Comparison of ENCODE assay signal across 9 cellular contexts in genomic region chr15:65869954-65870871, GRCh38. TPM values are rescaled to one million over a fixed set of nuclear protein-coding genes. Genes with fewer than 3 reads are reported as not detected.
DNase-seq lines count a peak whose midpoint lies in the region; ATAC-seq, FAIRE-seq and TF ChIP-seq lines count a peak whose summit lies in the region.
"Had no signal": no experiment of that assay in that cellular context is flagged by ENCODE, and none has a peak within 500 bp of the region (broad histone marks: within the 10 kb centered on the region; RNA-seq: fewer than 3 reads in every experiment).

No MANE protein-coding gene starts in this region.

- H3K36me3 Mint-ChIP-seq in central memory CD8-positive, alpha-beta T cell (ENCODE audit: insufficient read depth): peaks cover 27% of the 10 kb centered on the region

- peak overlapping the region; percentile 87 for H2AFZ ChIP-seq in keratinocyte (ENCODE audit: control insufficient read depth, low read length)

- peak overlapping the region; percentile 83 for H3K27ac ChIP-seq in SJCRH30
- peak overlapping the region; percentile 90 for H3K27ac ChIP-seq in keratinocyte (ENCODE audit: control insufficient read depth, insufficient read depth, low read length)

- no peak for ATAC-seq in central memory CD8-positive, alpha-beta T cell (replicated peaks; ENCODE audit: extremely low read depth, poor library complexity, severe bottlenecking)
- ATAC-seq in GM19328 (IDR thresholded peaks at IDR 0.05; ENCODE audit: unreplicated experiment): no peak

- no peaks in the 10 kb centered on the region for H3K9me1 ChIP-seq in keratinocyte (ENCODE audit: control insufficient read depth, extremely low read depth, insufficient read depth, low read length)

- H3K9ac ChIP-seq in ES-I3 (ENCODE audit: low read depth, low read length) (peak overlapping the region; percentile 91), keratinocyte (ENCODE audit: control insufficient read depth, extremely low read depth, insufficient read depth, low read length) (peak overlapping the region; percentile 98)

- peaks cover 5% of the 10 kb centered on the region for H4K20me1 ChIP-seq in keratinocyte (ENCODE audit: control insufficient read depth, extremely low read depth, insufficient read depth, low read length)

- dilution Hi-C loops in keratinocyte (cut with MboI; ENCODE audit: extremely low pct_ligation_motif_present, low sequenced_read_pairs): no loop called here

- H3K4me2 ChIP-seq in keratinocyte (ENCODE audit: control insufficient read depth, extremely low read depth, insufficient read depth, low read depth, low read length): peak overlapping the region; percentile 96

- FAIRE-seq in keratinocyte (lab: Jason Lieb, UNC) (peak; percentile 32), H54 (lab: Jason Lieb, UNC) (no peak)
- FAIRE-seq: endometrium had no signal

- H3K4me1 Mint-ChIP-seq in central memory CD8-positive, alpha-beta T cell: peaks cover 47% of the 10 kb centered on the region

- H3K79me2 ChIP-seq in keratinocyte (ENCODE audit: control insufficient read depth, insufficient read depth, low read length): peaks cover 59% of the 10 kb centered on the region

- H3K4me1 ChIP-seq in ES-I3 (ENCODE audit: insufficient read depth, low read length) (peaks cover 12% of the 10 kb centered on the region; the same call in 1 of the 2 replicates), SJCRH30 (no peaks in the 10 kb centered on the region), keratinocyte (ENCODE audit: control insufficient read depth, extremely low read depth, insufficient read depth, low read length) (peaks cover 20% of the 10 kb centered on the region)

- DNase-seq in HT-29 (ENCODE audit: low spot score) (peak; percentile 92), SJCRH30 (peak; percentile 22 to 51), keratinocyte (ENCODE audit: low read depth, low spot score) (no peak), H54 (ENCODE audit: insufficient read length, low spot score) (no peak)
- no peak for DNase-seq in central memory CD8-positive, alpha-beta T cell (ENCODE audit: low spot score in 2 of 2)
- peak; percentile 23 to 27 for DNase-seq in stimulated activated CD4-positive, alpha-beta T cell treated with anti-CD3 and anti-CD28 coated beads, Interleukin-2, amount 100 ng/mL, for 24 hours

- H3K27me3 ChIP-seq in SJCRH30 (no peaks in the 10 kb centered on the region), keratinocyte (ENCODE audit: control insufficient read depth, extremely low read depth, insufficient read depth, low read length) (no peaks in the 10 kb centered on the region)

- H3K27me3 Mint-ChIP-seq in central memory CD8-positive, alpha-beta T cell: no peaks in the 10 kb centered on the region

- TF ChIP-seq CTCF in keratinocyte (optimal IDR thresholded peaks at IDR 0.05 in 1 of 3, IDR thresholded peaks at IDR 0.05 in 1 of 3, conservative IDR thresholded peaks at IDR 0.05 in 1 of 3; ENCODE audit: extremely low read depth in 1 of 3, insufficient read depth in 2 of 3, low read length in 3 of 3): peak in 1 of 3 experiments; percentile 16

- H3K27ac Mint-ChIP-seq in central memory CD8-positive, alpha-beta T cell (ENCODE audit: low read depth): peak overlapping the region; percentile 98

- H3K4me3 ChIP-seq in SJCRH30 (peak overlapping the region; percentile 85), keratinocyte (ENCODE audit: control insufficient read depth in 2 of 3, extremely low read depth in 1 of 3, insufficient read depth in 2 of 3, low read depth in 1 of 3, low read length in 3 of 3) (peak overlapping the region; percentile 81 to 98 (median 91))

- H3K9me3 Mint-ChIP-seq in central memory CD8-positive, alpha-beta T cell: no peaks in the 10 kb centered on the region

- H3K9me3 ChIP-seq in ES-I3 (ENCODE audit: control insufficient read depth, insufficient read depth, low read length): no peaks in the 10 kb centered on the region
- H3K9me3 ChIP-seq in SJCRH30 (replicated peaks): no peaks in the 10 kb centered on the region
- H3K9me3 ChIP-seq in keratinocyte (ENCODE audit: control insufficient read depth, low read depth, low read length): no peaks in the 10 kb centered on the region

- H3K36me3 ChIP-seq in ES-I3 (ENCODE audit: insufficient read depth, low read length) (no peaks in the 10 kb centered on the region), SJCRH30 (no peaks in the 10 kb centered on the region), keratinocyte (ENCODE audit: control insufficient read depth in 2 of 2, extremely low read depth in 1 of 2, insufficient read depth in 2 of 2, low read length in 2 of 2) (peaks cover under 1 to 5% of the 10 kb centered on the region in 2 experiments)

- TF ChIP-seq POLR2A in H54 (IDR thresholded peaks at IDR 0.05; ENCODE audit: low read depth, low read length): no peak; the same call in 1 of the 2 replicates

- H3K4me3 Mint-ChIP-seq in central memory CD8-positive, alpha-beta T cell: peak overlapping the region; percentile 99

RNA-seq across cellular contexts. Expression of gene RAB11A, which starts 0.9 kb away (rescaled TPM):
- 233 and 329 TPM in 2 replicates for total RNA-seq in HT-29 (2014; rRNA removed; shearing (Covaris generic))
- total RNA-seq in SJCRH30 (2014; rRNA removed; shearing (Covaris generic)): 257 and 269 TPM in 2 replicates
- 356 to 649 TPM (median 537 TPM) in 3 replicates for polyA plus RNA-seq in keratinocyte
- polyA plus RNA-seq in keratinocyte (2011; ENCODE audit: low read depth): 542 TPM
- polyA plus RNA-seq in keratinocyte (2011; cell fraction: cytosol; rRNA removed): 603 and 936 TPM in 2 replicates
- 444 and 474 TPM in 2 replicates for polyA plus RNA-seq in keratinocyte (2011; cell fraction: nucleus; rRNA removed)
- polyA plus RNA-seq in keratinocyte (2012; ENCODE audit: low replicate concordance): 359 and 594 TPM in 2 replicates
- polyA minus RNA-seq in keratinocyte: 116 to 357 TPM (median 214 TPM) in 3 replicates
- polyA minus RNA-seq in keratinocyte (2011; cell fraction: cytosol; rRNA and poly(A)+ RNA removed): 89.8 TPM
- polyA minus RNA-seq in keratinocyte (2011; cell fraction: nucleus; rRNA and poly(A)+ RNA removed): 21.9 and 103 TPM in 2 replicates

Comparison
In these comparisons a context has a peak if more than half of its experiments do, and no peak if none do; other contexts are left out.
1. DNase-seq: peak in HT-29 (single experiment), SJCRH30 (2 of 2) and stimulated activated CD4-positive, alpha-beta T cell treated with anti-CD3 and anti-CD28 coated beads, Interleukin-2, amount 100 ng/mL, for 24 hours (2 of 2); none in central memory CD8-positive, alpha-beta T cell (0 of 2), keratinocyte (single experiment) and H54 (single experiment).